ENCODE assay signal across 8 cellular contexts in genomic region chr18:44887227-44887631, GRCh38.
DNase-seq lines count a peak whose midpoint lies in the region; ATAC-seq, FAIRE-seq and TF ChIP-seq lines count a peak whose summit lies in the region.

No MANE protein-coding gene starts in this region.

- intact Hi-C loops in activated CD8-positive, alpha-beta T cell treated with anti-CD3 and anti-CD28 coated beads for 36 hours (cut with micrococcal nuclease), result loop anchor here (2.0 to 5.0 kb wide), 3 partner anchors 90 to 162 kb away; no protein-coding TSS in a partner anchor
- intact Hi-C loops in kidney (cut with DNase I) (no loop called here), transverse colon (cut with DNase I; ENCODE audit: low total_unique reads) (no loop called here)

- DNase-seq in AG09309 (ENCODE audit: low read depth) (peak; percentile 29), kidney (no peak), transverse colon (peak; percentile 42), DMS114 treated with DMSO at 0.1 percent for 48 hours (lab: John Stamatoyannopoulos, UW; ENCODE audit: unreplicated experiment) (no peak), superior temporal gyrus (ENCODE audit: extremely low spot score) (no peak)
- DNase-seq in activated CD8-positive, alpha-beta T cell treated with anti-CD3 and anti-CD28 coated beads for 36 hours, result peak; percentile 74

- peaks cover 0 to 6% of the 10 kb centered on the region in 2 donors for H3K9me3 ChIP-seq in kidney (ENCODE audit: control insufficient read depth in 1 of 2, low read length in 2 of 2)
- H3K9me3 ChIP-seq in transverse colon, result no peaks in the 10 kb centered on the region

- TF ChIP-seq CTCF in AG09309 (IDR thresholded peaks at IDR 0.05; ENCODE audit: control insufficient read depth, insufficient read depth, low read depth, low read length, missing control alignments) (no peak), kidney (IDR thresholded peaks at IDR 0.05; ENCODE audit: borderline replicate concordance, extremely low read depth, insufficient read depth) (peak; percentile 2), transverse colon (IDR thresholded peaks at IDR 0.05) (no peak)
- TF ChIP-seq CTCF in activated CD8-positive, alpha-beta T cell treated with anti-CD3 and anti-CD28 coated beads for 36 hours (IDR thresholded peaks at IDR 0.05), result no peak

- no peak overlapping the region for H3K9ac ChIP-seq in kidney (ENCODE audit: low read length in 2 of 2)

- H3K27ac Mint-ChIP-seq in activated CD8-positive, alpha-beta T cell treated with anti-CD3 and anti-CD28 coated beads for 36 hours, result peak overlapping the region; percentile 92

- no peak for TF ChIP-seq EP300 in transverse colon (IDR thresholded peaks at IDR 0.05; ENCODE audit: low read depth)

- no peaks in the 10 kb centered on the region for H3K36me3 ChIP-seq in kidney (ENCODE audit: control insufficient read depth in 1 of 2, insufficient read depth in 2 of 2, low read length in 2 of 2)
- H3K36me3 ChIP-seq in transverse colon, result no peaks in the 10 kb centered on the region

- H3K9me3 Mint-ChIP-seq in activated CD8-positive, alpha-beta T cell treated with anti-CD3 and anti-CD28 coated beads for 36 hours, result peaks cover 17% of the 10 kb centered on the region

- CTCF ChIA-PET in activated CD8-positive, alpha-beta T cell treated with anti-CD3 and anti-CD28 coated beads for 36 hours (lab: Charles Lee), result interaction anchor here (1.1 to 1.9 kb wide), 5 partner anchors 9 to 208 kb away, joined by 3 to 7 read pairs (median 4); no protein-coding TSS in a partner anchor

- POLR2A ChIA-PET in activated CD8-positive, alpha-beta T cell treated with anti-CD3 and anti-CD28 coated beads for 36 hours (lab: Charles Lee), result interaction anchor here (1.1 to 1.8 kb wide), 4 partner anchors 33 to 162 kb away, joined by 3 to 8 read pairs (median 4); no protein-coding TSS in a partner anchor

- no peak overlapping the region for H3K4me3 ChIP-seq in AG09309 (ENCODE audit: control insufficient read depth, low read depth, low read length)
- no peak overlapping the region for H3K4me3 ChIP-seq in kidney (ENCODE audit: low read length in 2 of 2)
- no peak overlapping the region for H3K4me3 ChIP-seq in transverse colon

- in situ Hi-C loops in transverse colon (cut with MboI; ENCODE audit: low pct_ligation_motif_present in 1 of 4, low pct_unique_long_range_greater_than_20kb in 1 of 4, low sequenced_read_pairs in 3 of 4), result loop anchor here in 2 of 4 donors (25.0 kb wide), 2 partner anchors 200 to 775 kb away; partner anchors contain the start of gene SETBP1 (in 1 of the 2)

- peaks cover 17% of the 10 kb centered on the region for H3K36me3 Mint-ChIP-seq in activated CD8-positive, alpha-beta T cell treated with anti-CD3 and anti-CD28 coated beads for 36 hours (ENCODE audit: low read depth)

- no peak for FAIRE-seq in kidney (lab: Jason Lieb, UNC)

- H3K4me1 ChIP-seq in kidney (ENCODE audit: control insufficient read depth in 1 of 2, insufficient read depth in 1 of 2, low read depth in 1 of 2, low read length in 2 of 2), result peaks cover 4 to 9% of the 10 kb centered on the region in 2 donors
- peaks cover 7 to 18% (median 10%) of the 10 kb centered on the region in 4 donors for H3K4me1 ChIP-seq in transverse colon

- ATAC-seq in GM18909 (IDR thresholded peaks at IDR 0.05; ENCODE audit: poor library complexity, unreplicated experiment), result peak; percentile 89
- ATAC-seq in HG03135 (IDR thresholded peaks at IDR 0.05; ENCODE audit: unreplicated experiment), result peak; percentile 77
- peak; percentile 97 for ATAC-seq in activated CD8-positive, alpha-beta T cell treated with anti-CD3 and anti-CD28 coated beads for 36 hours

- no peaks in the 10 kb centered on the region for H3K27me3 ChIP-seq in transverse colon

- H3K4me1 Mint-ChIP-seq in activated CD8-positive, alpha-beta T cell treated with anti-CD3 and anti-CD28 coated beads for 36 hours (ENCODE audit: low read depth), result peaks cover 34% of the 10 kb centered on the region

- no peaks in the 10 kb centered on the region for H3K27me3 Mint-ChIP-seq in activated CD8-positive, alpha-beta T cell treated with anti-CD3 and anti-CD28 coated beads for 36 hours

- TF ChIP-seq POLR2A in transverse colon (IDR thresholded peaks at IDR 0.05), result no peak

- H3K27ac ChIP-seq in kidney (ENCODE audit: low read depth in 2 of 2, low read length in 2 of 2) (no peak overlapping the region), transverse colon (peak overlapping the region in 1 of 4 donors; percentile 31)

- no peak overlapping the region for H3K4me3 Mint-ChIP-seq in activated CD8-positive, alpha-beta T cell treated with anti-CD3 and anti-CD28 coated beads for 36 hours

Comparison
In these comparisons a context has a peak if more than half of its experiments do, and no peak if none do; other contexts are left out.
1. DNase-seq: peak in AG09309 (single experiment), activated CD8-positive, alpha-beta T cell treated with anti-CD3 and anti-CD28 coated beads for 36 hours (single experiment) and transverse colon (single experiment); none in kidney (single experiment), DMS114 treated with DMSO at 0.1 percent for 48 hours (single experiment) and superior temporal gyrus (single experiment).
2. Peak in every context shown above with its lines, with median percentiles within 50 percentile points of each other: ATAC-seq.